15 cellular contexts compared by ENCODE assay signal in genomic region chr3:32194653-32195052, GRCh38.
"Had no signal": no experiment of that assay in that cellular context is flagged by ENCODE, and none has a peak within 500 bp of the region (broad histone marks: within the 10 kb centered on the region; RNA-seq: fewer than 3 reads in every experiment).

No MANE protein-coding gene starts in this region.

- H3K36me3 Mint-ChIP-seq: activated naive CD4-positive, alpha-beta T cell treated with anti-CD3 and anti-CD28 coated beads, Interleukin-2, amount 50 U/mL, for 24 hours; stimulated activated naive B cell treated with anti-CD40 and anti-IgM and Interleukin-4, amounts not matched to agents 10 μg/mL and 1 μg/mL and 100 μg/mL, for 72 hours had no signal

- H3K27ac ChIP-seq: breast epithelium, dorsolateral prefrontal cortex, esophagus squamous epithelium, left lung, right lobe of liver, tibial nerve had no signal

- H3K36me3 ChIP-seq: breast epithelium, esophagus squamous epithelium, left lung, right lobe of liver, tibial nerve had no signal

- H3K4me3 ChIP-seq: breast epithelium, dorsolateral prefrontal cortex, esophagus squamous epithelium, left lung, right lobe of liver, tibial nerve had no signal

- H3K9me3 Mint-ChIP-seq: activated naive CD4-positive, alpha-beta T cell treated with anti-CD3 and anti-CD28 coated beads, Interleukin-2, amount 50 U/mL, for 24 hours; neural crest cell; stimulated activated naive B cell treated with anti-CD40 and anti-IgM and Interleukin-4, amounts not matched to agents 10 μg/mL and 1 μg/mL and 100 μg/mL, for 72 hours had no signal

- ATAC-seq: left lung; right lobe of liver; stimulated activated naive B cell treated with anti-CD40 and anti-IgM and Interleukin-4, amounts not matched to agents 10 μg/mL and 1 μg/mL and 100 μg/mL, for 72 hours had no signal

- H3K4me1 Mint-ChIP-seq: activated naive CD4-positive, alpha-beta T cell treated with anti-CD3 and anti-CD28 coated beads, Interleukin-2, amount 50 U/mL, for 24 hours; neural crest cell had no signal

- H3K27ac Mint-ChIP-seq: activated naive CD4-positive, alpha-beta T cell treated with anti-CD3 and anti-CD28 coated beads, Interleukin-2, amount 50 U/mL, for 24 hours; stimulated activated naive B cell treated with anti-CD40 and anti-IgM and Interleukin-4, amounts not matched to agents 10 μg/mL and 1 μg/mL and 100 μg/mL, for 72 hours had no signal

- H3K4me1 ChIP-seq: breast epithelium, esophagus squamous epithelium, left lung, right lobe of liver had no signal

- H3K9me3 ChIP-seq: breast epithelium, esophagus squamous epithelium, left lung, right lobe of liver, tibial nerve had no signal

- H3K27me3 Mint-ChIP-seq: activated naive CD4-positive, alpha-beta T cell treated with anti-CD3 and anti-CD28 coated beads, Interleukin-2, amount 50 U/mL, for 24 hours had no signal

- H3K4me3 Mint-ChIP-seq: activated naive CD4-positive, alpha-beta T cell treated with anti-CD3 and anti-CD28 coated beads, Interleukin-2, amount 50 U/mL, for 24 hours; neural crest cell; stimulated activated naive B cell treated with anti-CD40 and anti-IgM and Interleukin-4, amounts not matched to agents 10 μg/mL and 1 μg/mL and 100 μg/mL, for 72 hours had no signal

- H3K27me3 ChIP-seq: breast epithelium, left lung, right lobe of liver, tibial nerve had no signal

- DNase-seq: activated CD4-positive, alpha-beta T cell treated with anti-CD3 and anti-CD28 coated beads, Interleukin-2, amount 50 U/mL, for 1 hour; activated T-cell treated with anti-CD3 and anti-CD28 coated beads for 4 hours; dorsolateral prefrontal cortex; esophagus squamous epithelium; foreskin fibroblast; left lung; mesendoderm; right lobe of liver; stimulated activated CD4-positive, alpha-beta T cell treated with anti-CD3 and anti-CD28 coated beads, Interleukin-1b, Interleukin-23, amount 100 ng/mL, for 48 hours; stimulated activated naive B cell treated with anti-CD40 and anti-IgM and Interleukin-4, amounts not matched to agents 10 μg/mL and 1 μg/mL and 100 μg/mL, for 72 hours; T-helper 2 cell had no signal
